Comparison of ENCODE assay signal across 1 cellular context in the genomic region with DNA sequence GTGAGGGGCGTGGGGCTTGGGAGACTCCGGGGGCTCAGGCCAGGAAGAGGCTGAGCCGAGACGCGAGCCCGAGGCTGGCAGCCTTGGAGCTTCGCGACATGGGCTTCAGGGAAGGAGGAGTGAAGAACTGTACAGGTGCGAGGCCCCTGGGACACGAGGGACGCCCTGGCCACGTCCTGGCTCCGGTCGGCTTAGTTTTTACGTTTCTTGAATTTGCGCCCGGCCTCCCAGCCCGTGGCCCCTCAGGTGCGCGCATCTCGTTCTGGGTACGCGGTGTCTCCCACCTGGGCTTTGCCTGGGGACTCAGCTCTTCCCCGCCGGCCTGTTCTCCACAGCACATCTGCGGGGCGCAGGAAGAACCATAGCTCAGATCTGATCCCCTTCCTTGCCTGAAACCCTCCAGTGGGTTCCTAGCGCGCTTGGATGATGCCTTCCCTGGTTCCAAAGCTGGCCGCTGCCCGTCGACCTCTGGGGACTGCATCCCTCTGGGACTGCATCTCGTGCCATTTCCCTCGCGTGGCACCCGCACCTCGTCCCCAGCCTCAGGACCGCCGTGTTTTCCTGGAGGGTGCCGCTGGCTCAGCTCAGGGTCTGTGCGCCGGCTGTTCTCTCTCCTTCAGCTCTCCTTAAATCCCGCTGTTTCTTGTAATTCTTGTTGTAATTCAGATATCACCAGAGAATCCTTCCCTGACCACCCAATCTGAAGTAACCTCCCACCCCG.
A peak's percentile ranks its signal among the peaks of the same experiment; 100 is the strongest.
TF ChIP-seq lines count a peak whose summit lies in the region.

No MANE protein-coding gene starts in this region.

TF ChIP-seq in K562, 482 proteins besides CTCF, POLR2A, EP300 and RAD21:
- TF ChIP-seq CXXC5 (CRISPR knock-in tag; IDR thresholded peaks at IDR 0.05) (no peak), MGA (IDR thresholded peaks at IDR 0.05) (peak; percentile 65), SAFB (IDR thresholded peaks at IDR 0.05; ENCODE audit: borderline replicate concordance, low read depth, low read length) (peak; percentile 38; the same call in 1 of the 2 replicates), ZNF324 (CRISPR knock-in tag; IDR thresholded peaks at IDR 0.05) (no peak), TAF15 (IDR thresholded peaks at IDR 0.05; ENCODE audit: low read depth, low read length) (no peak), NCOA6 (IDR thresholded peaks at IDR 0.05) (no peak), ZNF197 (CRISPR knock-in tag; IDR thresholded peaks at IDR 0.05; ENCODE audit: low read depth) (no peak), ZNF347 (CRISPR knock-in tag; IDR thresholded peaks at IDR 0.05; ENCODE audit: low read depth) (no peak), PHF8 (IDR thresholded peaks at IDR 0.05; ENCODE audit: borderline replicate concordance, low read length) (0 out of 2 replicates have a peak, but pooled peaks have one; percentile 4), SMAD3 (CRISPR knock-in tag; conservative IDR thresholded peaks at IDR 0.05) (no peak), SNIP1 (IDR thresholded peaks at IDR 0.05; ENCODE audit: low read depth) (no peak), NR2C2 (CRISPR knock-in tag; IDR thresholded peaks at IDR 0.05) (no peak), NR2C2 (tag; IDR thresholded peaks at IDR 0.05) (no peak), RBM22 (IDR thresholded peaks at IDR 0.05; ENCODE audit: low read depth, low read length, poor library complexity, severe bottlenecking) (no peak), KDM1A (IDR thresholded peaks at IDR 0.05) (no peak), RBBP5 (IDR thresholded peaks at IDR 0.05; ENCODE audit: borderline replicate concordance, insufficient read depth, low read length, poor library complexity, severe bottlenecking) (peak; percentile 55), NCOA4 (IDR thresholded peaks at IDR 0.05; ENCODE audit: partially characterized antibody) (no peak), ADNP (tag; IDR thresholded peaks at IDR 0.05) (no peak), L3MBTL2 (IDR thresholded peaks at IDR 0.05) (peak; percentile 87), RNF2 (IDR thresholded peaks at IDR 0.05) (no peak), MXI1 (IDR thresholded peaks at IDR 0.05; ENCODE audit: low read depth, low read length) (no peak)
- TF ChIP-seq, protein P1, sequence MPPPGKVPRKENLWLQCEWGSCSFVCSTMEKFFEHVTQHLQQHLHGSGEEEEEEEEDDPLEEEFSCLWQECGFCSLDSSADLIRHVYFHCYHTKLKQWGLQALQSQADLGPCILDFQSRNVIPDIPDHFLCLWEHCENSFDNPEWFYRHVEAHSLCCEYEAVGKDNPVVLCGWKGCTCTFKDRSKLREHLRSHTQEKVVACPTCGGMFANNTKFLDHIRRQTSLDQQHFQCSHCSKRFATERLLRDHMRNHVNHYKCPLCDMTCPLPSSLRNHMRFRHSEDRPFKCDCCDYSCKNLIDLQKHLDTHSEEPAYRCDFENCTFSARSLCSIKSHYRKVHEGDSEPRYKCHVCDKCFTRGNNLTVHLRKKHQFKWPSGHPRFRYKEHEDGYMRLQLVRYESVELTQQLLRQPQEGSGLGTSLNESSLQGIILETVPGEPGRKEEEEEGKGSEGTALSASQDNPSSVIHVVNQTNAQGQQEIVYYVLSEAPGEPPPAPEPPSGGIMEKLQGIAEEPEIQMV (tag; conservative IDR thresholded peaks at IDR 0.05; ENCODE audit: low read depth): no peak
- TF ChIP-seq, protein P2, sequence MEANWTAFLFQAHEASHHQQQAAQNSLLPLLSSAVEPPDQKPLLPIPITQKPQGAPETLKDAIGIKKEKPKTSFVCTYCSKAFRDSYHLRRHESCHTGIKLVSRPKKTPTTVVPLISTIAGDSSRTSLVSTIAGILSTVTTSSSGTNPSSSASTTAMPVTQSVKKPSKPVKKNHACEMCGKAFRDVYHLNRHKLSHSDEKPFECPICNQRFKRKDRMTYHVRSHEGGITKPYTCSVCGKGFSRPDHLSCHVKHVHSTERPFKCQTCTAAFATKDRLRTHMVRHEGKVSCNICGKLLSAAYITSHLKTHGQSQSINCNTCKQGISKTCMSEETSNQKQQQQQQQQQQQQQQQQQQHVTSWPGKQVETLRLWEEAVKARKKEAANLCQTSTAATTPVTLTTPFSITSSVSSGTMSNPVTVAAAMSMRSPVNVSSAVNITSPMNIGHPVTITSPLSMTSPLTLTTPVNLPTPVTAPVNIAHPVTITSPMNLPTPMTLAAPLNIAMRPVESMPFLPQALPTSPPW (CRISPR knock-in tag; IDR thresholded peaks at IDR 0.05): peak; percentile 23; the same call in 1 of the 2 replicates
- TF ChIP-seq, protein P3, sequence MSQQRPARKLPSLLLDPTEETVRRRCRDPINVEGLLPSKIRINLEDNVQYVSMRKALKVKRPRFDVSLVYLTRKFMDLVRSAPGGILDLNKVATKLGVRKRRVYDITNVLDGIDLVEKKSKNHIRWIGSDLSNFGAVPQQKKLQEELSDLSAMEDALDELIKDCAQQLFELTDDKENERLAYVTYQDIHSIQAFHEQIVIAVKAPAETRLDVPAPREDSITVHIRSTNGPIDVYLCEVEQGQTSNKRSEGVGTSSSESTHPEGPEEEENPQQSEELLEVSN (IDR thresholded peaks at IDR 0.05; ENCODE audit: borderline replicate concordance in 1 of 2, extremely low read depth in 1 of 2, insufficient read depth in 1 of 2, insufficient read length in 1 of 2, low read depth in 1 of 2, low read length in 1 of 2, poor library complexity in 1 of 2, severe bottlenecking in 1 of 2): peak in 1 of 2 experiments; percentile 70
- TF ChIP-seq, protein P4, sequence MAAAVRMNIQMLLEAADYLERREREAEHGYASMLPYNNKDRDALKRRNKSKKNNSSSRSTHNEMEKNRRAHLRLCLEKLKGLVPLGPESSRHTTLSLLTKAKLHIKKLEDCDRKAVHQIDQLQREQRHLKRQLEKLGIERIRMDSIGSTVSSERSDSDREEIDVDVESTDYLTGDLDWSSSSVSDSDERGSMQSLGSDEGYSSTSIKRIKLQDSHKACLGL (CRISPR knock-in tag; IDR thresholded peaks at IDR 0.05; ENCODE audit: borderline replicate concordance, poor library complexity, severe bottlenecking): no peak
- TF ChIP-seq, protein P5, sequence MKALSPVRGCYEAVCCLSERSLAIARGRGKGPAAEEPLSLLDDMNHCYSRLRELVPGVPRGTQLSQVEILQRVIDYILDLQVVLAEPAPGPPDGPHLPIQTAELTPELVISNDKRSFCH (CRISPR knock-in tag; IDR thresholded peaks at IDR 0.05): no peak
- TF ChIP-seq, protein P5 (tag; IDR thresholded peaks at IDR 0.05): no peak
- TF ChIP-seq, protein P6, sequence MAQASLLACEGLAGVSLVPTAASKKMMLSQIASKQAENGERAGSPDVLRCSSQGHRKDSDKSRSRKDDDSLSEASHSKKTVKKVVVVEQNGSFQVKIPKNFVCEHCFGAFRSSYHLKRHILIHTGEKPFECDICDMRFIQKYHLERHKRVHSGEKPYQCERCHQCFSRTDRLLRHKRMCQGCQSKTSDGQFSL (CRISPR knock-in tag; IDR thresholded peaks at IDR 0.05): 0 out of 2 replicates have a peak, but pooled peaks have one; percentile 16
- TF ChIP-seq, protein P6 (tag; IDR thresholded peaks at IDR 0.05): no peak
TF ChIP-seq in K562: peak in this region for 8.
